In genomic region chr5:122175852-122176251, GRCh38 we compare ENCODE assay signal across 31 cellular contexts. TPM values are rescaled to one million over a fixed set of nuclear protein-coding genes. Genes with fewer than 3 reads are reported as not detected.
"Had no signal": no experiment of that assay in that cellular context is flagged by ENCODE, and none has a peak within 500 bp of the region (broad histone marks: within the 10 kb centered on the region; RNA-seq: fewer than 3 reads in every experiment).

No MANE protein-coding gene starts in this region.

- ATAC-seq: activated T-cell treated with anti-CD3 and anti-CD28 coated beads, Interleukin-2, amount 50 U/mL, for 72 hours had no signal

- H3K9ac ChIP-seq: KMS-11 had no signal

- H3K36me3 ChIP-seq: adrenal gland, breast epithelium, colonic mucosa, SJCRH30 had no signal

- H3K4me3 Mint-ChIP-seq: activated B cell treated with CpG ODN at 0.5 μM for 24 hours; activated CD4-positive, alpha-beta T cell treated with anti-CD3 and anti-CD28 coated beads, Interleukin-2, amount 10 ng/mL, durations not matched to agents 24 days and 14 days; activated naive CD8-positive, alpha-beta T cell treated with anti-CD3 and anti-CD28 coated beads, Interleukin-2, amount 10 ng/mL, durations not matched to agents 7 days and 5 days; activated T-cell treated with anti-CD3 and anti-CD28 coated beads, Interleukin-2, amount 50 U/mL, for 72 hours; T-helper 1 cell treated with Interleukin-12 subunit alpha and Interleukin-12 subunit beta and Interleukin-4 antibody, amounts not matched to agents 30 μg/mL and 1 μg/mL, for 36 hours had no signal

- H3K9me3 Mint-ChIP-seq: activated B cell treated with CpG ODN at 0.5 μM for 24 hours; activated CD4-positive, alpha-beta T cell treated with anti-CD3 and anti-CD28 coated beads, Interleukin-2, amount 10 ng/mL, durations not matched to agents 24 days and 14 days; activated naive CD8-positive, alpha-beta T cell treated with anti-CD3 and anti-CD28 coated beads, Interleukin-2, amount 10 ng/mL, durations not matched to agents 7 days and 5 days; T-helper 1 cell treated with Interleukin-12 subunit alpha and Interleukin-12 subunit beta and Interleukin-4 antibody, amounts not matched to agents 30 μg/mL and 1 μg/mL, for 36 hours had no signal

- DNase-seq: activated B cell treated with CpG ODN at 0.5 μM for 24 hours; activated CD4-positive, alpha-beta T cell treated with anti-CD3 and anti-CD28 coated beads for 1 hour; activated CD4-positive, alpha-beta T cell treated with anti-CD3 and anti-CD28 coated beads, Interleukin-2, amount 10 ng/mL, durations not matched to agents 24 days and 14 days; activated CD4-positive, alpha-beta T cell treated with anti-CD3 and anti-CD28 coated beads, Interleukin-2, amount 50 U/mL, for 48 hours; activated CD8-positive, alpha-beta memory T cell treated with anti-CD3 and anti-CD28 coated beads for 24 hours; activated gamma-delta T cell treated with Interleukin-2 at 50 U/mL for 16 hours; activated naive CD4-positive, alpha-beta T cell treated with anti-CD3 and anti-CD28 coated beads, Interleukin-2, amount 50 U/mL, for 16 hours; activated naive CD8-positive, alpha-beta T cell treated with anti-CD3 and anti-CD28 coated beads, Interleukin-2, amount 10 ng/mL, durations not matched to agents 7 days and 5 days; activated T-cell treated with anti-CD3 and anti-CD28 coated beads for 4 hours; activated T-cell treated with anti-CD3 and anti-CD28 coated beads, Interleukin-2, amount 50 U/mL, for 72 hours; adrenal gland; anterior cingulate cortex; caudate nucleus; colonic mucosa; NCI-H1105; NCI-H1436; NCI-H1694 treated with DMSO at 0.1 percent for 48 hours; NCI-H2171; NCI-H345; NCI-H510A; NCI-H526 treated with DMSO at 0.1 percent for 48 hours; NCI-H82; Right ventricle myocardium superior; SJCRH30; T-helper 9 cell had no signal

- H3K27me3 ChIP-seq: adrenal gland, breast epithelium, colonic mucosa, SJCRH30 had no signal

- H3K4me3 ChIP-seq: adrenal gland, breast epithelium, colonic mucosa, SJCRH30 had no signal

- H3K4me2 ChIP-seq: KMS-11 had no signal

- H3K27ac ChIP-seq: adrenal gland, breast epithelium, colonic mucosa, KMS-11, RWPE1, SJCRH30 had no signal

- H3K27me3 Mint-ChIP-seq: activated B cell treated with CpG ODN at 0.5 μM for 24 hours; activated CD4-positive, alpha-beta T cell treated with anti-CD3 and anti-CD28 coated beads, Interleukin-2, amount 10 ng/mL, durations not matched to agents 24 days and 14 days had no signal

- H3K4me1 ChIP-seq: adrenal gland, breast epithelium, colonic mucosa, SJCRH30 had no signal

- H3K27ac Mint-ChIP-seq: activated B cell treated with CpG ODN at 0.5 μM for 24 hours; activated CD4-positive, alpha-beta T cell treated with anti-CD3 and anti-CD28 coated beads, Interleukin-2, amount 10 ng/mL, durations not matched to agents 24 days and 14 days; activated naive CD8-positive, alpha-beta T cell treated with anti-CD3 and anti-CD28 coated beads, Interleukin-2, amount 10 ng/mL, durations not matched to agents 7 days and 5 days; activated T-cell treated with anti-CD3 and anti-CD28 coated beads, Interleukin-2, amount 50 U/mL, for 72 hours; activated T-helper 2 cell treated with anti-CD3 and anti-CD28 coated beads, Interferon-gamma antibody, Interleukin-2, Interleukin-4, amounts not matched to agents 10 μg/mL and 5 μg/mL and 100 μg/mL, durations not matched to agents 14 hours and 24 hours and 36 hours; T-helper 1 cell treated with Interleukin-12 subunit alpha and Interleukin-12 subunit beta and Interleukin-4 antibody, amounts not matched to agents 30 μg/mL and 1 μg/mL, for 36 hours had no signal

- H3K9me3 ChIP-seq: adrenal gland, breast epithelium, colonic mucosa, SJCRH30 had no signal

- H3K36me3 Mint-ChIP-seq: activated naive CD8-positive, alpha-beta T cell treated with anti-CD3 and anti-CD28 coated beads, Interleukin-2, amount 10 ng/mL, durations not matched to agents 7 days and 5 days had no signal

- H3K4me1 Mint-ChIP-seq: activated B cell treated with CpG ODN at 0.5 μM for 24 hours; activated CD4-positive, alpha-beta T cell treated with anti-CD3 and anti-CD28 coated beads, Interleukin-2, amount 10 ng/mL, durations not matched to agents 24 days and 14 days; activated naive CD8-positive, alpha-beta T cell treated with anti-CD3 and anti-CD28 coated beads, Interleukin-2, amount 10 ng/mL, durations not matched to agents 7 days and 5 days had no signal

RNA-seq across cellular contexts. Expression of gene ZNF474, which starts 46.5 kb away (rescaled TPM):
- total RNA-seq: activated B cell treated with CpG ODN at 0.5 μM for 24 hours; activated CD4-positive, alpha-beta T cell treated with anti-CD3 and anti-CD28 coated beads, Interleukin-2, amount 10 ng/mL, durations not matched to agents 24 days and 14 days; activated T-helper 2 cell treated with anti-CD3 and anti-CD28 coated beads, Interferon-gamma antibody, Interleukin-2, Interleukin-4, amounts not matched to agents 10 μg/mL and 5 μg/mL and 100 μg/mL, durations not matched to agents 14 hours and 24 hours and 36 hours; OCI-LY7; Right ventricle myocardium superior had no signal
